In genomic region chr3:125594581-125595011, GRCh38 we compare ENCODE assay signal across 8 cellular contexts. TPM values are rescaled to one million over a fixed set of nuclear protein-coding genes. Genes with fewer than 3 reads are reported as not detected.
DNase-seq lines count a peak whose midpoint lies in the region; ATAC-seq lines count a peak whose summit lies in the region.

No MANE protein-coding gene starts in this region.

- no peaks in the 10 kb centered on the region for H3K27me3 Mint-ChIP-seq in activated naive CD8-positive, alpha-beta T cell treated with anti-CD3 and anti-CD28 coated beads for 36 hours

- peak overlapping the region; percentile 87 to 98 (median 94) for H3K9ac ChIP-seq in BLaER1 treated with 17β-estradiol and CSF1 and Interleukin-3, amounts not matched to agents 10 nM and 100 nM
- peak overlapping the region; percentile 85 for H3K9ac ChIP-seq in iPS-15b (ENCODE audit: low read depth, low read length)

- H3K27ac Mint-ChIP-seq in activated naive CD8-positive, alpha-beta T cell treated with anti-CD3 and anti-CD28 coated beads for 36 hours = peak overlapping the region; percentile 86

- peaks cover 36 to 49% (median 45%) of the 10 kb centered on the region in 10 experiments for H3K4me1 ChIP-seq in BLaER1 treated with 17β-estradiol and CSF1 and Interleukin-3, amounts not matched to agents 10 nM and 100 nM
- no peaks in the 10 kb centered on the region for H3K4me1 ChIP-seq in iPS-15b (ENCODE audit: control insufficient read depth, insufficient read depth, low read length)

- H3K27ac ChIP-seq in BLaER1 treated with 17β-estradiol and CSF1 and Interleukin-3, amounts not matched to agents 10 nM and 100 nM = peak overlapping the region; percentile 80 to 99 (median 93)

- no peaks in the 10 kb centered on the region for H3K9me3 Mint-ChIP-seq in activated naive CD8-positive, alpha-beta T cell treated with anti-CD3 and anti-CD28 coated beads for 36 hours

- H3K36me3 ChIP-seq in BLaER1 treated with 17β-estradiol and CSF1 and Interleukin-3, amounts not matched to agents 10 nM and 100 nM = peaks cover 0 to 11% (median 0%) of the 10 kb centered on the region in 11 experiments; a peak in 4 of 22 replicates
- H3K36me3 ChIP-seq in iPS-15b (ENCODE audit: control insufficient read depth, insufficient read depth, low read length) = no peaks in the 10 kb centered on the region

- H3K4me1 Mint-ChIP-seq in activated naive CD8-positive, alpha-beta T cell treated with anti-CD3 and anti-CD28 coated beads for 36 hours = peaks cover 40% of the 10 kb centered on the region

- H3K4me3 ChIP-seq in BLaER1 treated with 17β-estradiol and CSF1 and Interleukin-3, amounts not matched to agents 10 nM and 100 nM = peak overlapping the region; percentile 64 to 89 (median 88)
- H3K4me3 ChIP-seq in iPS-15b (ENCODE audit: low read depth, low read length) = peak overlapping the region; percentile 84

- ATAC-seq in HG02938 (IDR thresholded peaks at IDR 0.05; ENCODE audit: unreplicated experiment) (peak; percentile 2), HG02884 (IDR thresholded peaks at IDR 0.05; ENCODE audit: unreplicated experiment) (no peak)

- H3K4me2 ChIP-seq in BLaER1 treated with 17β-estradiol and CSF1 and Interleukin-3, amounts not matched to agents 10 nM and 100 nM = peak overlapping the region; percentile 81 to 99 (median 92)

- peak overlapping the region; percentile 99 for H3K4me3 Mint-ChIP-seq in activated naive CD8-positive, alpha-beta T cell treated with anti-CD3 and anti-CD28 coated beads for 36 hours

- H3K27me3 ChIP-seq in BLaER1 treated with 17β-estradiol and CSF1 and Interleukin-3, amounts not matched to agents 10 nM and 100 nM = no peaks in the 10 kb centered on the region
- H3K27me3 ChIP-seq in iPS-15b (ENCODE audit: control insufficient read depth, insufficient read depth, low read length) = no peaks in the 10 kb centered on the region

- no peaks in the 10 kb centered on the region for H3K9me3 ChIP-seq in BLaER1 treated with 17β-estradiol and CSF1 and Interleukin-3, amounts not matched to agents 10 nM and 100 nM (replicated peaks in 1 of 11)
- no peaks in the 10 kb centered on the region for H3K9me3 ChIP-seq in iPS-15b (ENCODE audit: control insufficient read depth, insufficient read depth, low read length)

- peak; percentile 6 for DNase-seq in activated naive CD8-positive, alpha-beta T cell treated with anti-CD3 and anti-CD28 coated beads for 36 hours
- DNase-seq in stimulated activated CD4-positive, alpha-beta T cell treated with anti-CD3 and anti-CD28 coated beads, Interleukin-2, amount 100 ng/mL, for 24 hours = peak; percentile 19 to 21
- no peak for DNase-seq in retina
- no peak for DNase-seq in NCI-H2227 treated with DMSO at 0.1 percent for 48 hours (lab: John Stamatoyannopoulos, UW)

- peaks cover 12 to 44% (median 35%) of the 10 kb centered on the region in 11 experiments; a peak in 21 of 22 replicates for H4K20me1 ChIP-seq in BLaER1 treated with 17β-estradiol and CSF1 and Interleukin-3, amounts not matched to agents 10 nM and 100 nM

- peaks cover 21% of the 10 kb centered on the region for H3K36me3 Mint-ChIP-seq in activated naive CD8-positive, alpha-beta T cell treated with anti-CD3 and anti-CD28 coated beads for 36 hours

RNA-seq across cellular contexts. Expression of gene OSBPL11, which starts 0.7 kb away (rescaled TPM):
- total RNA-seq in activated naive CD8-positive, alpha-beta T cell treated with anti-CD3 and anti-CD28 coated beads for 36 hours = 10 to 100 TPM; 13.9 to 14.1 TPM

Comparison
In these comparisons a context has a peak if more than half of its experiments do, and no peak if none do; other contexts are left out.
1. DNase-seq: peak in activated naive CD8-positive, alpha-beta T cell treated with anti-CD3 and anti-CD28 coated beads for 36 hours (single experiment) and stimulated activated CD4-positive, alpha-beta T cell treated with anti-CD3 and anti-CD28 coated beads, Interleukin-2, amount 100 ng/mL, for 24 hours (2 of 2); none in retina (single experiment) and NCI-H2227 treated with DMSO at 0.1 percent for 48 hours (single experiment).